In genomic region chr15:63939531-63940130, GRCh38 we compare ENCODE assay signal across 8 cellular contexts.
DNase-seq lines count a peak whose midpoint lies in the region; ATAC-seq and TF ChIP-seq lines count a peak whose summit lies in the region.

No MANE protein-coding gene starts in this region.

- no peaks in the 10 kb centered on the region for H3K27me3 Mint-ChIP-seq in activated T-helper 1 cell treated with anti-CD3 and anti-CD28 coated beads, Interleukin-12 subunit alpha, Interleukin-12 subunit beta, Interleukin-2, Interleukin-4 antibody, amounts not matched to agents 30 ng/mL and 10 ng/mL and 1 ng/mL, durations not matched to agents 14 hours and 24 hours and 36 hours (ENCODE audit: insufficient read depth)

- H3K4me3 ChIP-seq in left ventricle myocardium inferior (no peak overlapping the region), skeletal muscle tissue (ENCODE audit: low read length in 3 of 3) (no peak overlapping the region)

- H3K9ac ChIP-seq in skeletal muscle tissue (ENCODE audit: low read depth in 1 of 3, low read length in 3 of 3) = no peak overlapping the region

- peak; percentile 35 for DNase-seq in activated T-helper 1 cell treated with anti-CD3 and anti-CD28 coated beads, Interleukin-12 subunit alpha, Interleukin-12 subunit beta, Interleukin-2, Interleukin-4 antibody, amounts not matched to agents 30 ng/mL and 10 ng/mL and 1 ng/mL, durations not matched to agents 14 hours and 24 hours and 36 hours (ENCODE audit: low spot score)
- DNase-seq in left ventricle myocardium inferior = peak; percentile 39
- DNase-seq in NOMO-1 treated with dmso at 0.1 percent for 144 hours (lab: John Stamatoyannopoulos, UW; ENCODE audit: unreplicated experiment) = no peak
- DNase-seq in OCI-M2 (lab: John Stamatoyannopoulos, UW; ENCODE audit: unreplicated experiment) = no peak

- peak; percentile 21 for TF ChIP-seq POLR2A in GM18505 (IDR thresholded peaks at IDR 0.05; ENCODE audit: borderline replicate concordance, extremely low read depth, insufficient read depth, insufficient read length)

- peaks cover 56% of the 10 kb centered on the region for H3K4me1 Mint-ChIP-seq in activated T-helper 1 cell treated with anti-CD3 and anti-CD28 coated beads, Interleukin-12 subunit alpha, Interleukin-12 subunit beta, Interleukin-2, Interleukin-4 antibody, amounts not matched to agents 30 ng/mL and 10 ng/mL and 1 ng/mL, durations not matched to agents 14 hours and 24 hours and 36 hours (ENCODE audit: low read depth)

- no peak for TF ChIP-seq CTCF in left ventricle myocardium inferior (IDR thresholded peaks at IDR 0.05; ENCODE audit: borderline replicate concordance)

- peak overlapping the region; percentile 82 for H3K27ac ChIP-seq in left ventricle myocardium inferior (replicated peaks)
- H3K27ac ChIP-seq in skeletal muscle tissue (ENCODE audit: low read depth, low read length) = peak overlapping the region; percentile 65

- peaks cover 49% of the 10 kb centered on the region for H3K4me1 ChIP-seq in left ventricle myocardium inferior
- H3K4me1 ChIP-seq in skeletal muscle tissue (ENCODE audit: control insufficient read depth in 3 of 3, insufficient read depth in 3 of 3, low read length in 3 of 3) = peaks cover 21 to 35% (median 24%) of the 10 kb centered on the region in 3 donors

- H3K4me3 Mint-ChIP-seq in activated T-helper 1 cell treated with anti-CD3 and anti-CD28 coated beads, Interleukin-12 subunit alpha, Interleukin-12 subunit beta, Interleukin-2, Interleukin-4 antibody, amounts not matched to agents 30 ng/mL and 10 ng/mL and 1 ng/mL, durations not matched to agents 14 hours and 24 hours and 36 hours = peak overlapping the region; percentile 40

- intact Hi-C loops in activated T-helper 1 cell treated with anti-CD3 and anti-CD28 coated beads, Interleukin-12 subunit alpha, Interleukin-12 subunit beta, Interleukin-2, Interleukin-4 antibody, amounts not matched to agents 30 ng/mL and 10 ng/mL and 1 ng/mL, durations not matched to agents 14 hours and 24 hours and 36 hours (cut with micrococcal nuclease) = loop anchor here (1.0 to 5.0 kb wide), 5 partner anchors 17 to 132 kb away; no protein-coding TSS in a partner anchor
- intact Hi-C loops in left ventricle myocardium inferior (cut with micrococcal nuclease) = loop anchor here (10.0 kb wide), 1 partner anchor 105 kb away; the partner anchor contains the start of gene DAPK2

- H3K27me3 ChIP-seq in left ventricle myocardium inferior (ENCODE audit: low read depth) (no peaks in the 10 kb centered on the region), skeletal muscle tissue (ENCODE audit: control insufficient read depth in 3 of 3, insufficient read depth in 3 of 3, low read length in 3 of 3) (no peaks in the 10 kb centered on the region)

- H3K9me3 Mint-ChIP-seq in activated T-helper 1 cell treated with anti-CD3 and anti-CD28 coated beads, Interleukin-12 subunit alpha, Interleukin-12 subunit beta, Interleukin-2, Interleukin-4 antibody, amounts not matched to agents 30 ng/mL and 10 ng/mL and 1 ng/mL, durations not matched to agents 14 hours and 24 hours and 36 hours = no peaks in the 10 kb centered on the region

- ATAC-seq in GM18505 (IDR thresholded peaks at IDR 0.05; ENCODE audit: unreplicated experiment) (no peak), GM19023 (IDR thresholded peaks at IDR 0.05; ENCODE audit: unreplicated experiment) (no peak), HG03108 (IDR thresholded peaks at IDR 0.05; ENCODE audit: unreplicated experiment) (no peak)

- peak overlapping the region; percentile 91 for H3K27ac Mint-ChIP-seq in activated T-helper 1 cell treated with anti-CD3 and anti-CD28 coated beads, Interleukin-12 subunit alpha, Interleukin-12 subunit beta, Interleukin-2, Interleukin-4 antibody, amounts not matched to agents 30 ng/mL and 10 ng/mL and 1 ng/mL, durations not matched to agents 14 hours and 24 hours and 36 hours

- H3K36me3 ChIP-seq in left ventricle myocardium inferior (no peaks in the 10 kb centered on the region), skeletal muscle tissue (ENCODE audit: control insufficient read depth in 3 of 3, insufficient read depth in 3 of 3, low read length in 3 of 3) (peaks cover 2 to 5% (median 3%) of the 10 kb centered on the region in 3 donors)

- H3K9me3 ChIP-seq in left ventricle myocardium inferior (replicated peaks) (no peaks in the 10 kb centered on the region), skeletal muscle tissue (ENCODE audit: control insufficient read depth in 3 of 3, low read length in 3 of 3) (no peaks in the 10 kb centered on the region)

- H3K36me3 Mint-ChIP-seq in activated T-helper 1 cell treated with anti-CD3 and anti-CD28 coated beads, Interleukin-12 subunit alpha, Interleukin-12 subunit beta, Interleukin-2, Interleukin-4 antibody, amounts not matched to agents 30 ng/mL and 10 ng/mL and 1 ng/mL, durations not matched to agents 14 hours and 24 hours and 36 hours (ENCODE audit: low read depth) = peaks cover 6% of the 10 kb centered on the region

Comparison
In these comparisons a context has a peak if more than half of its experiments do, and no peak if none do; other contexts are left out.
1. DNase-seq: peak in activated T-helper 1 cell treated with anti-CD3 and anti-CD28 coated beads, Interleukin-12 subunit alpha, Interleukin-12 subunit beta, Interleukin-2, Interleukin-4 antibody, amounts not matched to agents 30 ng/mL and 10 ng/mL and 1 ng/mL, durations not matched to agents 14 hours and 24 hours and 36 hours (single experiment) and left ventricle myocardium inferior (single experiment); none in NOMO-1 treated with dmso at 0.1 percent for 144 hours (single experiment) and OCI-M2 (single experiment).